ENCODE assay signal across 8 cellular contexts in the genomic region with DNA sequence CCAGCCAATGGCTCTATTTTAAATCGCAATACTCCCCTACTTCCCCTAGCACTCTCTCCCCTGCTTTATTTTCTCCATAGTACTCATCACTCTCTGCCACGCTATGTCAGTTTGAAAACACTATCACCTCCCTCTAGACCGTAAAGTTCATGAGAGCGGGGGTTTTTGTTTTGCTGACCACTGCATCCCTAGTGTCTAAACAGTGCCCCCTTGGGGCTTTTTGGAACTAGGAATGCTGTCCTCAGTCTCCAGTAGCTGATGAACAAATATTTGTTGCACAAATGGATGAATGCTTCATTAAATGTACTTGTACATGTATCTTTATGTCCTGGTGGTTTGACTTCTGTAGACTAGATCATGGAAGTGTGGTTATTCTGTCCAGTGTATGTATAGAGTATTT. TPM values are rescaled to one million over a fixed set of nuclear protein-coding genes. Genes with fewer than 3 reads are reported as not detected.
DNase-seq lines count a peak whose midpoint lies in the region; ATAC-seq and TF ChIP-seq lines count a peak whose summit lies in the region.

No MANE protein-coding gene starts in this region.

- H3K27me3 Mint-ChIP-seq in osteocyte (ENCODE audit: unreplicated experiment), result peaks cover 10% of the 10 kb centered on the region

- H3K4me3 ChIP-seq in OCI-LY7 (ENCODE audit: low read depth, low read length, poor library complexity, severe bottlenecking) (no peak overlapping the region), fibroblast of mammary gland (ENCODE audit: control insufficient read depth, low read depth, low read length) (no peak overlapping the region), stomach (no peak overlapping the region)

- TF ChIP-seq EP300 in stomach (IDR thresholded peaks at IDR 0.05), result no peak

- no peak overlapping the region for H3K27ac ChIP-seq in OCI-LY7 (ENCODE audit: low read depth, low read length, poor library complexity, severe bottlenecking)
- H3K27ac ChIP-seq in stomach, result no peak overlapping the region

- H3K9me3 ChIP-seq in OCI-LY7 (ENCODE audit: low read length) (no peaks in the 10 kb centered on the region), stomach (peaks cover 0 to 7% (median 3%) of the 10 kb centered on the region in 4 donors)

- no peak overlapping the region for H3K4me3 Mint-ChIP-seq in osteocyte (ENCODE audit: unreplicated experiment)

- WGBS in stomach, 5 donors, result 39 to 62% (median 52%) methylated on average over 4 of the region's 4 CpGs

- TF ChIP-seq POLR2A in stomach (IDR thresholded peaks at IDR 0.05), result no peak

- H3K4me1 Mint-ChIP-seq in osteocyte (ENCODE audit: unreplicated experiment), result peaks cover 47% of the 10 kb centered on the region

- no TSS peak for BruUV-seq in OCI-LY7 (replicated peaks; lab: Mats Ljungman, UMichigan)

- CTCF ChIA-PET in OCI-LY7 (lab: Charles Lee; ENCODE audit: unreplicated experiment), result no interaction called here

- no peaks in the 10 kb centered on the region for H3K79me2 ChIP-seq in OCI-LY7 (ENCODE audit: insufficient read depth, low read depth, low read length)

- H3K36me3 ChIP-seq in OCI-LY7 (ENCODE audit: insufficient read depth, low read length), result no peaks in the 10 kb centered on the region
- H3K36me3 ChIP-seq in stomach, result no peaks in the 10 kb centered on the region

- TF ChIP-seq CTCF in OCI-LY7 (conservative IDR thresholded peaks at IDR 0.05; ENCODE audit: low read length) (peak; percentile 51), fibroblast of mammary gland (conservative IDR thresholded peaks at IDR 0.05; ENCODE audit: control insufficient read depth, insufficient read depth, low read depth, low read length) (peak; percentile 64), osteocyte (IDR thresholded peaks at IDR 0.05) (peak; percentile 59), stomach (IDR thresholded peaks at IDR 0.05) (peak in 3 of 7 experiments; percentile 23 to 58 (median 46))

- no peaks in the 10 kb centered on the region for H4K20me1 ChIP-seq in OCI-LY7 (ENCODE audit: insufficient read depth, low read length)

- H3K9me2 ChIP-seq in OCI-LY7 (ENCODE audit: insufficient read depth, low read length), result no peaks in the 10 kb centered on the region

- ATAC-seq in GM21529 (IDR thresholded peaks at IDR 0.05; ENCODE audit: unreplicated experiment), result no peak

- no peak overlapping the region for H2AFZ ChIP-seq in OCI-LY7 (ENCODE audit: low read length)

- in situ Hi-C loops in G401 (cut with HindIII; ENCODE audit: low sequenced_read_pairs), result no loop called here

- POLR2A ChIA-PET in OCI-LY7 (lab: Charles Lee), result interaction anchor here (0.6 kb wide), 1 partner anchor 386 kb away, joined by 3 read pairs; no protein-coding TSS in a partner anchor

- H3K27me3 ChIP-seq in stomach, result peaks cover 0 to 7% (median 0%) of the 10 kb centered on the region in 3 donors

- DNase-seq in G401 (ENCODE audit: low spot score), result peak; percentile 46
- DNase-seq in OCI-LY7 (ENCODE audit: low spot score), result no peak
- peak; percentile 63 for DNase-seq in fibroblast of mammary gland (ENCODE audit: low read depth)
- no peak for DNase-seq in osteocyte (ENCODE audit: extremely low spot score, unreplicated experiment)
- no peak for DNase-seq in NCI-H1048 (lab: John Stamatoyannopoulos, UW)
- DNase-seq in GDM1 (lab: John Stamatoyannopoulos, UW), result no peak
- no peak for DNase-seq in stomach

- no peak overlapping the region for H3K4me2 ChIP-seq in OCI-LY7 (ENCODE audit: low read length)

- no peaks in the 10 kb centered on the region for H3K4me1 ChIP-seq in OCI-LY7 (ENCODE audit: insufficient read depth, low read length, poor library complexity, severe bottlenecking)
- peaks cover 30 to 48% (median 41%) of the 10 kb centered on the region in 4 donors for H3K4me1 ChIP-seq in stomach

- peaks cover 8% of the 10 kb centered on the region for H3K9me3 Mint-ChIP-seq in osteocyte (ENCODE audit: unreplicated experiment)

- no peaks in the 10 kb centered on the region for H3K36me3 Mint-ChIP-seq in osteocyte (ENCODE audit: unreplicated experiment)

- intact Hi-C loops in OCI-LY7 (cut with micrococcal nuclease; ENCODE audit: unreplicated experiment), result no loop called here
- intact Hi-C loops in stomach (cut with DNase I; ENCODE audit: low total_unique reads), result no loop called here

- H3K27ac Mint-ChIP-seq in osteocyte (ENCODE audit: unreplicated experiment), result no peak overlapping the region

RNA-seq across cellular contexts. Expression of gene ATOH8, which starts 44.2 kb away (rescaled TPM):
- 18.9 and 25.8 TPM in 2 replicates for total RNA-seq in G401 (2014; rRNA removed; shearing (Covaris generic))
- 0.44 TPM in 1 of 2 replicates, not detected in the other for total RNA-seq in OCI-LY7 (2014; rRNA removed; shearing (Covaris generic))
- total RNA-seq in OCI-LY7 (2022), result not detected in 2 replicates
- 5.9 and 7.1 TPM in 2 replicates for total RNA-seq in osteocyte
- total RNA-seq in stomach, result 10 to 100 TPM in 2 of 5 donors, 1 to 10 TPM in 3; 2.3 to 23.2 (median 9.7) TPM
- polyA plus RNA-seq in stomach, result 10 to 100 TPM; 11.3 to 20.0 (median 15.3) TPM

Comparison
In these comparisons a context has a peak if more than half of its experiments do, and no peak if none do; other contexts are left out.
1. DNase-seq: peak in G401 (single experiment) and fibroblast of mammary gland (single experiment); none in OCI-LY7 (single experiment), osteocyte (single experiment), NCI-H1048 (single experiment), GDM1 (single experiment) and stomach (single experiment).